Comparison of ENCODE assay signal across 20 cellular contexts in genomic region chrX:17813277-17813676, GRCh38. TPM values are rescaled to one million over a fixed set of nuclear protein-coding genes. Genes with fewer than 3 reads are reported as not detected.
DNase-seq lines count a peak whose midpoint lies in the region; ATAC-seq, FAIRE-seq and TF ChIP-seq lines count a peak whose summit lies in the region.
"Had no signal": no experiment of that assay in that cellular context is flagged by ENCODE, and none has a peak within 500 bp of the region (broad histone marks: within the 10 kb centered on the region; RNA-seq: fewer than 3 reads in every experiment).

No MANE protein-coding gene starts in this region.

- H3K9ac ChIP-seq in astrocyte (ENCODE audit: low read length): no peak overlapping the region

- H3F3A ChIP-seq in PC-9 (ENCODE audit: insufficient read depth, low read depth): no peaks in the 10 kb centered on the region

- CTCF ChIA-PET in PC-9 (lab: Charles Lee): no interaction called here

- H3K9me3 ChIP-seq in astrocyte (ENCODE audit: insufficient read depth, low read depth, low read length) (no peaks in the 10 kb centered on the region), small intestine (ENCODE audit: control insufficient read depth, low read depth) (no peaks in the 10 kb centered on the region), vagina (no peaks in the 10 kb centered on the region), PC-9 (ENCODE audit: insufficient read depth, low read depth) (no peaks in the 10 kb centered on the region), ascending aorta (no peaks in the 10 kb centered on the region)
- H3K9me3 ChIP-seq: Caco-2, HAP-1 had no signal

- TF ChIP-seq POLR2A in vagina (IDR thresholded peaks at IDR 0.05): no peak

- WGBS in small intestine, 3 donors: 22 to 60% (median 24%) methylated on average over 3 of the region's 3 CpGs

- no peak overlapping the region for H3K4me3 ChIP-seq in astrocyte (ENCODE audit: insufficient read depth, low read depth, low read length)
- no peak overlapping the region for H3K4me3 ChIP-seq in small intestine (ENCODE audit: low read depth in 1 of 2, low read length in 2 of 2)
- no peak overlapping the region for H3K4me3 ChIP-seq in vagina
- no peak overlapping the region for H3K4me3 ChIP-seq in PC-9
- H3K4me3 ChIP-seq in ascending aorta: no peak overlapping the region
- H3K4me3 ChIP-seq: HAP-1 had no signal

- peak; percentile 83 for FAIRE-seq in astrocyte (lab: Jason Lieb, UNC)
- FAIRE-seq in small intestine (lab: Jason Lieb, UNC): peak; percentile 77
- FAIRE-seq: A204.1, G401.6, GM12892, H54 had no signal

- H3K27ac Mint-ChIP-seq in astrocyte (ENCODE audit: unreplicated experiment): no peak overlapping the region
- H3K27ac Mint-ChIP-seq: CD8-positive, alpha-beta T cell had no signal

- no peak for TF ChIP-seq CTCF in astrocyte (IDR thresholded peaks at IDR 0.05; ENCODE audit: insufficient read depth, low read depth, low read length)
- TF ChIP-seq CTCF in vagina (IDR thresholded peaks at IDR 0.05): no peak
- TF ChIP-seq CTCF in PC-9 (conservative IDR thresholded peaks at IDR 0.05): no peak
- TF ChIP-seq CTCF in ascending aorta (IDR thresholded peaks at IDR 0.05): no peak

- H3K4me2 ChIP-seq in astrocyte (ENCODE audit: low read length): no peak overlapping the region
- no peak overlapping the region for H3K4me2 ChIP-seq in PC-9

- no peaks in the 10 kb centered on the region for H4K20me1 ChIP-seq in astrocyte (ENCODE audit: insufficient read depth, low read length)
- no peaks in the 10 kb centered on the region for H4K20me1 ChIP-seq in PC-9 (ENCODE audit: insufficient read depth)

- intact Hi-C loops in left colon (cut with DNase I, micrococcal nuclease): no loop called here
- intact Hi-C loops in vagina (cut with DNase I): no loop called here
- intact Hi-C loops in posterior vena cava (cut with DNase I): no loop called here
- intact Hi-C loops in PC-9 (cut with micrococcal nuclease; ENCODE audit: unreplicated experiment): no loop called here
- intact Hi-C loops in ascending aorta (cut with DNase I): no loop called here

- H3K4me1 ChIP-seq in astrocyte (ENCODE audit: insufficient read depth, low read length) (no peaks in the 10 kb centered on the region), small intestine (ENCODE audit: control insufficient read depth in 2 of 2, insufficient read depth in 1 of 2, low read depth in 1 of 2, low read length in 1 of 2) (no peaks in the 10 kb centered on the region), vagina (peaks cover 22% of the 10 kb centered on the region), PC-9 (replicated peaks; ENCODE audit: insufficient read depth) (no peaks in the 10 kb centered on the region), ascending aorta (no peaks in the 10 kb centered on the region)
- H3K4me1 ChIP-seq: Caco-2, HAP-1 had no signal

- H3K79me2 ChIP-seq in astrocyte (ENCODE audit: insufficient read depth, low read length): no peaks in the 10 kb centered on the region
- no peaks in the 10 kb centered on the region for H3K79me2 ChIP-seq in PC-9 (ENCODE audit: low read depth)

- POLR2A ChIA-PET in PC-9 (lab: Charles Lee; ENCODE audit: unreplicated experiment): no interaction called here

- DNase-seq in astrocyte (ENCODE audit: low read depth) (no peak), left colon (no peak), small intestine (peak; percentile 51), vagina (ENCODE audit: extremely low spot score in 2 of 2) (no peak), posterior vena cava (ENCODE audit: low spot score) (no peak), PC-9 (no peak), ascending aorta (ENCODE audit: low spot score in 2 of 2) (no peak), A172 (ENCODE audit: low spot score) (no peak)
- DNase-seq: C1 segment of cervical spinal cord; Caco-2; CD8-positive, alpha-beta T cell; DMS153; DND-41; GOT3 had no signal

- peaks cover 2% of the 10 kb centered on the region for H3K27me3 Mint-ChIP-seq in astrocyte (ENCODE audit: low read depth, unreplicated experiment)
- H3K27me3 Mint-ChIP-seq: CD4-positive, CD25-positive, alpha-beta regulatory T cell had no signal

- H3K27ac ChIP-seq in astrocyte (ENCODE audit: low read depth, low read length) (no peak overlapping the region), small intestine (ENCODE audit: low read depth in 1 of 2, low read length in 1 of 2) (no peak overlapping the region), vagina (peak overlapping the region; percentile 60), PC-9 (no peak overlapping the region), ascending aorta (no peak overlapping the region)

- H3K27me3 ChIP-seq in astrocyte (ENCODE audit: insufficient read depth, low read length) (no peaks in the 10 kb centered on the region), small intestine (ENCODE audit: control insufficient read depth in 2 of 2, insufficient read depth in 2 of 2, low read length in 2 of 2) (no peaks in the 10 kb centered on the region), vagina (no peaks in the 10 kb centered on the region), PC-9 (ENCODE audit: insufficient read depth, low read depth) (peaks cover 16% of the 10 kb centered on the region; the same call in 1 of the 2 replicates), ascending aorta (no peaks in the 10 kb centered on the region)

- peak; percentile 94 for ATAC-seq in left colon
- ATAC-seq: CD8-positive, alpha-beta T cell had no signal

- H3K36me3 Mint-ChIP-seq in astrocyte (ENCODE audit: low read depth, unreplicated experiment): no peaks in the 10 kb centered on the region
- H3K36me3 Mint-ChIP-seq: CD4-positive, CD25-positive, alpha-beta regulatory T cell; CD8-positive, alpha-beta T cell had no signal

- no peaks in the 10 kb centered on the region for H3K9me2 ChIP-seq in PC-9 (ENCODE audit: insufficient read depth)

- H3K4me1 Mint-ChIP-seq in astrocyte (ENCODE audit: low read depth, unreplicated experiment): peaks cover 2% of the 10 kb centered on the region
- H3K4me1 Mint-ChIP-seq: CD4-positive, CD25-positive, alpha-beta regulatory T cell had no signal

- no TSS peak for BruUV-seq in PC-9 (replicated peaks; lab: Mats Ljungman, UMichigan)

- H3K36me3 ChIP-seq in astrocyte (ENCODE audit: insufficient read depth, low read length) (no peaks in the 10 kb centered on the region), small intestine (ENCODE audit: control insufficient read depth in 2 of 2, insufficient read depth in 2 of 2, low read length in 2 of 2) (no peaks in the 10 kb centered on the region), vagina (no peaks in the 10 kb centered on the region), PC-9 (ENCODE audit: low read depth) (no peaks in the 10 kb centered on the region), ascending aorta (no peaks in the 10 kb centered on the region)
- H3K36me3 ChIP-seq: HAP-1 had no signal

- no peaks in the 10 kb centered on the region for H3K9me3 Mint-ChIP-seq in astrocyte (ENCODE audit: unreplicated experiment)
- H3K9me3 Mint-ChIP-seq: CD8-positive, alpha-beta T cell had no signal

- H3K4me3 Mint-ChIP-seq in astrocyte (ENCODE audit: unreplicated experiment): no peak overlapping the region
- H3K4me3 Mint-ChIP-seq: CD4-positive, CD25-positive, alpha-beta regulatory T cell; CD8-positive, alpha-beta T cell had no signal

- H2AFZ ChIP-seq in astrocyte (ENCODE audit: low read depth, low read length): no peak overlapping the region
- no peak overlapping the region for H2AFZ ChIP-seq in PC-9

RNA-seq across cellular contexts. Expression of gene RAI2, which starts 47.8 kb away (rescaled TPM):
- total RNA-seq in astrocyte (0.50 and 0.66 TPM in 2 replicates), left colon (1 to 10 TPM; 3.5 to 6.5 TPM), vagina (47.4 TPM), posterior vena cava (10 to 100 TPM; 32.5 to 33.8 TPM), PC-9 (2021) (not detected in 2 replicates), ascending aorta (21.5 TPM)
- 10 to 100 TPM in 1 of 3 donors, 1 to 10 TPM in 1, not detected in 1; 6.5 to 11.2 TPM for polyA plus RNA-seq in small intestine
- not detected in 2 replicates for total RNA-seq in A172 (2014; rRNA removed; shearing (Covaris generic))
